Comparison of ENCODE assay signal across 11 cellular contexts in the genomic region with DNA sequence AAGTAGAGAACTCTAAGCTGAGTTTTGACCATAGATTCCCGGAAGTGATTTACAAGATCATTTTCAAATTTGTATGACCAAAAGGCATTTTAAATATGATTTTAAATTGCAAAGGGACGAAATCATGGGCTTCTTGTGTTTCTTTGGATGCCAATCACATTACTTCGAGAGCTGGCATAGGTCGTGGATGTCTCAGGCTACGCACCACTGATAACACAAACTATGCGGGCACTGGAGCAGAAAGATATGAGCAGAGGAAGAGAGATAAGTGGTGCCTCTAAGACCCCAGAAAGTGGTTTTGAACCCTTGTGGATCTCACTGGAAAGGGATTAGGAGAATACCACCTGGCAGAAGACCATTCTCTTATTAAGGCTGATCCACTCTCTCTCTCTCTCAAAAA.
DNase-seq lines count a peak whose midpoint lies in the region; ATAC-seq and TF ChIP-seq lines count a peak whose summit lies in the region.
"Had no signal": no experiment of that assay in that cellular context is flagged by ENCODE, and none has a peak within 500 bp of the region (broad histone marks: within the 10 kb centered on the region; RNA-seq: fewer than 3 reads in every experiment).

No MANE protein-coding gene starts in this region.

- no peak overlapping the region for H3K4me3 Mint-ChIP-seq in nephron progenitor cell
- H3K4me3 Mint-ChIP-seq: B cell; CD8-positive, alpha-beta T cell; H9 had no signal

- no peaks in the 10 kb centered on the region for H3K4me1 Mint-ChIP-seq in nephron progenitor cell
- H3K4me1 Mint-ChIP-seq: B cell, H9 had no signal

- H3K4me1 ChIP-seq in spleen: no peaks in the 10 kb centered on the region

- H3K9me3 ChIP-seq in MG63: no peaks in the 10 kb centered on the region
- no peaks in the 10 kb centered on the region for H3K9me3 ChIP-seq in spleen

- no peak overlapping the region for H3K4me3 ChIP-seq in MG63
- no peak overlapping the region for H3K4me3 ChIP-seq in spleen

- TF ChIP-seq CTCF in VCaP (conservative IDR thresholded peaks at IDR 0.05) (no peak), nephron progenitor cell (IDR thresholded peaks at IDR 0.05) (no peak), spleen (IDR thresholded peaks at IDR 0.05 in 8 of 11, conservative IDR thresholded peaks at IDR 0.05 in 3 of 11) (no peak)

- intact Hi-C loops in spleen (cut with DNase I; ENCODE audit: low total_unique reads): no loop called here

- 0 out of 2 replicates have a peak overlapping the region, but pooled peaks have one; percentile 14 for H3K27ac ChIP-seq in VCaP
- no peak overlapping the region for H3K27ac ChIP-seq in spleen

- DNase-seq in CMK (ENCODE audit: low read depth) (peak; percentile 2), MG63 (peak; percentile 22), kidney tubule cell (ENCODE audit: low spot score) (peak; percentile 81), nephron progenitor cell (no peak), spleen (no peak)
- DNase-seq: CD8-positive, alpha-beta T cell; H9; NCI-H146 had no signal

- 72 to 82% (median 76%) methylated on average over 6 of the region's 6 CpGs for WGBS in spleen, 5 donors

- H3K27me3 Mint-ChIP-seq in nephron progenitor cell (ENCODE audit: low read depth, poor library complexity): no peaks in the 10 kb centered on the region

- H3K36me3 ChIP-seq in MG63 (no peaks in the 10 kb centered on the region), spleen (no peaks in the 10 kb centered on the region)

- H3K27ac Mint-ChIP-seq in nephron progenitor cell: no peak overlapping the region
- H3K27ac Mint-ChIP-seq: B cell; CD8-positive, alpha-beta T cell; H9 had no signal

- no peak for ATAC-seq in HG03108 (IDR thresholded peaks at IDR 0.05; ENCODE audit: unreplicated experiment)
- ATAC-seq: CD8-positive, alpha-beta T cell had no signal

- TF ChIP-seq POLR2A in spleen (IDR thresholded peaks at IDR 0.05): no peak

- H3K27me3 ChIP-seq in MG63 (no peaks in the 10 kb centered on the region), spleen (replicated peaks in 1 of 7) (peaks cover 0 to 18% (median 0%) of the 10 kb centered on the region in 7 donors)

- H3K36me3 Mint-ChIP-seq in nephron progenitor cell (ENCODE audit: low read depth): peaks cover 5% of the 10 kb centered on the region
- H3K36me3 Mint-ChIP-seq: CD8-positive, alpha-beta T cell had no signal

- peaks cover 50% of the 10 kb centered on the region for H3K9me3 Mint-ChIP-seq in nephron progenitor cell
- H3K9me3 Mint-ChIP-seq: CD8-positive, alpha-beta T cell had no signal

Comparison
In these comparisons a context has a peak if more than half of its experiments do, and no peak if none do; other contexts are left out.
1. DNase-seq: peak in CMK (single experiment), MG63 (single experiment) and kidney tubule cell (single experiment); none in nephron progenitor cell (single experiment) and spleen (single experiment).